16 cellular contexts compared by ENCODE assay signal in genomic region chr9:84652496-84653081, GRCh38. TPM values are rescaled to one million over a fixed set of nuclear protein-coding genes. Genes with fewer than 3 reads are reported as not detected.
DNase-seq lines count a peak whose midpoint lies in the region; ATAC-seq and TF ChIP-seq lines count a peak whose summit lies in the region.
"Had no signal": no experiment of that assay in that cellular context is flagged by ENCODE, and none has a peak within 500 bp of the region (broad histone marks: within the 10 kb centered on the region; RNA-seq: fewer than 3 reads in every experiment).

No MANE protein-coding gene starts in this region.

- ATAC-seq in HG02571 (IDR thresholded peaks at IDR 0.05; ENCODE audit: unreplicated experiment) = no peak
- no peak for ATAC-seq in HG02852 (IDR thresholded peaks at IDR 0.05; ENCODE audit: unreplicated experiment)
- no peak for ATAC-seq in GM21619 (IDR thresholded peaks at IDR 0.05; ENCODE audit: unreplicated experiment)
- ATAC-seq in GM19324 (IDR thresholded peaks at IDR 0.05; ENCODE audit: low FRiP score, unreplicated experiment) = no peak
- ATAC-seq: body of pancreas, left lobe of liver had no signal

- no peaks in the 10 kb centered on the region for H3F3A ChIP-seq in neural cell (ENCODE audit: insufficient read depth, low read length, poor library complexity, severe bottlenecking)

- TF ChIP-seq EP300 in neural cell (conservative IDR thresholded peaks at IDR 0.05; ENCODE audit: poor library complexity, severe bottlenecking) = no peak

- H3K4me2 ChIP-seq in neural cell (ENCODE audit: low read length) = no peak overlapping the region

- H3K9me2 ChIP-seq in neural cell (ENCODE audit: insufficient read depth, low read length) = no peaks in the 10 kb centered on the region

- no peak overlapping the region for H3K9ac ChIP-seq in neural cell (ENCODE audit: low read length)

- TF ChIP-seq RAD21 in neural cell (conservative IDR thresholded peaks at IDR 0.05) = peak; percentile 77

- no peaks in the 10 kb centered on the region for H4K20me1 ChIP-seq in neural cell (ENCODE audit: insufficient read depth)

- H3K27me3 ChIP-seq in neural cell (ENCODE audit: insufficient read depth, low read depth, low read length) = no peaks in the 10 kb centered on the region
- H3K27me3 ChIP-seq: SJSA1, thyroid gland had no signal

- TF ChIP-seq CTCF in GM10266 (IDR thresholded peaks at IDR 0.05; ENCODE audit: control insufficient read depth, insufficient read depth, low read depth, missing control alignments) = peak; percentile 1
- TF ChIP-seq CTCF in neural cell (IDR thresholded peaks at IDR 0.05; ENCODE audit: poor library complexity, severe bottlenecking) = peak; percentile 67

- DNase-seq in GM10266 (ENCODE audit: extremely low spot score) (no peak), MV-4-11 (lab: John Stamatoyannopoulos, UW) (peak; percentile 6), cerebellar cortex (ENCODE audit: low spot score) (peak; percentile 58)
- DNase-seq: activated CD4-positive, alpha-beta T cell treated with anti-CD3 and anti-CD28 coated beads for 48 hours; activated naive CD4-positive, alpha-beta T cell treated with anti-CD3 and anti-CD28 coated beads, Interleukin-2, amount 10 ng/mL, durations not matched to agents 7 days and 5 days; body of pancreas; NCI-H1436 treated with DMSO at 0.1 percent for 48 hours; NCI-H446 treated with DMSO at 0.1 percent for 48 hours; thyroid gland had no signal

- no peak overlapping the region for H3K4me3 ChIP-seq in neural cell (ENCODE audit: low read length)
- H3K4me3 ChIP-seq: body of pancreas, SJSA1, thyroid gland had no signal

- no peaks in the 10 kb centered on the region for H3K36me3 ChIP-seq in neural cell (ENCODE audit: insufficient read depth, low read length)
- H3K36me3 ChIP-seq: SJSA1, thyroid gland had no signal

- H3K27ac ChIP-seq in neural cell (ENCODE audit: low read length) = no peak overlapping the region
- H3K27ac ChIP-seq: body of pancreas, SJSA1, thyroid gland had no signal

- no peak overlapping the region for H2AFZ ChIP-seq in neural cell (ENCODE audit: low read depth, low read length)

- no peaks in the 10 kb centered on the region for H3K9me3 ChIP-seq in neural cell (ENCODE audit: low read length)
- H3K9me3 ChIP-seq: body of pancreas, SJSA1, thyroid gland had no signal

- no peaks in the 10 kb centered on the region for H3K79me2 ChIP-seq in neural cell (replicated peaks; ENCODE audit: insufficient read depth, low read length)

TF ChIP-seq in neural cell, 6 proteins besides CTCF, POLR2A, EP300 and RAD21:
- TF ChIP-seq SMC3 (conservative IDR thresholded peaks at IDR 0.05; ENCODE audit: poor library complexity) = peak; percentile 80
- no peak for TF ChIP-seq MXI1 (conservative IDR thresholded peaks at IDR 0.05; ENCODE audit: poor library complexity, severe bottlenecking)

RNA-seq across cellular contexts. Expression of gene NTRK2, which starts 16.9 kb away (rescaled TPM):
- polyA plus RNA-seq in neural cell = 14.2 and 15.3 TPM in 2 replicates
- polyA minus RNA-seq in neural cell = 72.8 and 77.2 TPM in 2 replicates
